ENCODE assay signal across 8 cellular contexts in genomic region chr2:55233658-55233940, GRCh38. TPM values are rescaled to one million over a fixed set of nuclear protein-coding genes. Genes with fewer than 3 reads are reported as not detected.
DNase-seq lines count a peak whose midpoint lies in the region; ATAC-seq and TF ChIP-seq lines count a peak whose summit lies in the region.

No MANE protein-coding gene starts in this region.

- H3K36me3 Mint-ChIP-seq in activated CD8-positive, alpha-beta T cell treated with anti-CD3 and anti-CD28 coated beads for 36 hours (ENCODE audit: low read depth), result peaks cover 56% of the 10 kb centered on the region

- POLR2A ChIA-PET in HEK293 (lab: Yijun Ruan, JAX), result no interaction called here
- POLR2A ChIA-PET in activated CD8-positive, alpha-beta T cell treated with anti-CD3 and anti-CD28 coated beads for 36 hours (lab: Charles Lee), result interaction anchor here (0.6 kb wide), 1 partner anchor 1368 kb away, joined by 3 read pairs; no protein-coding TSS in a partner anchor

- peaks cover 46% of the 10 kb centered on the region for H3K79me2 ChIP-seq in smooth muscle cell (ENCODE audit: low read depth)

- intact Hi-C loops in activated CD8-positive, alpha-beta T cell treated with anti-CD3 and anti-CD28 coated beads for 36 hours (cut with micrococcal nuclease), result no loop called here
- intact Hi-C loops in aorta (cut with DNase I), result no loop called here

- peaks cover 28% of the 10 kb centered on the region for H4K20me1 ChIP-seq in smooth muscle cell (ENCODE audit: low read depth)

- H3F3A ChIP-seq in smooth muscle cell (ENCODE audit: low read depth), result peaks cover 47% of the 10 kb centered on the region

- peak overlapping the region; percentile 50 for H3K4me3 ChIP-seq in HEK293 (ENCODE audit: low read depth, low read length)
- peak overlapping the region; percentile 98; the same call in 1 of the 2 replicates for H3K4me3 ChIP-seq in iPS DF 6.9 (ENCODE audit: low read length)
- H3K4me3 ChIP-seq in smooth muscle cell, result peak overlapping the region; percentile 79
- peak overlapping the region in 1 of 2 donors; percentile 98 for H3K4me3 ChIP-seq in aorta (ENCODE audit: low read length in 2 of 2)

- H3K9me3 ChIP-seq in HEK293 (ENCODE audit: control insufficient read depth, insufficient read depth, low read depth, low read length) (no peaks in the 10 kb centered on the region), iPS DF 6.9 (ENCODE audit: control insufficient read depth, insufficient read depth, low read length) (no peaks in the 10 kb centered on the region), smooth muscle cell (replicated peaks; ENCODE audit: low read depth) (no peaks in the 10 kb centered on the region), aorta (ENCODE audit: control insufficient read depth, low read length) (no peaks in the 10 kb centered on the region)

- no peaks in the 10 kb centered on the region for H3K27me3 ChIP-seq in iPS DF 6.9 (ENCODE audit: control insufficient read depth, insufficient read depth, low read length)
- H3K27me3 ChIP-seq in smooth muscle cell (ENCODE audit: low read depth), result no peaks in the 10 kb centered on the region
- no peaks in the 10 kb centered on the region for H3K27me3 ChIP-seq in aorta (ENCODE audit: control insufficient read depth in 1 of 2, insufficient read depth in 2 of 2, low read length in 1 of 2)

- H3K27me3 Mint-ChIP-seq in activated CD8-positive, alpha-beta T cell treated with anti-CD3 and anti-CD28 coated beads for 36 hours, result no peaks in the 10 kb centered on the region

- no peaks in the 10 kb centered on the region for H3K9me3 Mint-ChIP-seq in activated CD8-positive, alpha-beta T cell treated with anti-CD3 and anti-CD28 coated beads for 36 hours

- H3K4me1 ChIP-seq in HEK293 (ENCODE audit: control insufficient read depth, insufficient read depth, low read length), result 0 out of 2 replicates have a peak, but pooled peaks cover 6% of the 10 kb centered on the region
- H3K4me1 ChIP-seq in iPS DF 6.9 (ENCODE audit: control insufficient read depth, insufficient read depth, low read length), result no peaks in the 10 kb centered on the region; the same call in 1 of the 2 replicates
- peaks cover 19% of the 10 kb centered on the region for H3K4me1 ChIP-seq in smooth muscle cell (ENCODE audit: low read depth)
- peaks cover 1 to 6% of the 10 kb centered on the region in 2 donors for H3K4me1 ChIP-seq in aorta (ENCODE audit: control insufficient read depth in 1 of 2, insufficient read depth in 2 of 2, low read length in 2 of 2)

- CTCF ChIA-PET in HEK293 (lab: Yijun Ruan, JAX), result no interaction called here
- CTCF ChIA-PET in activated CD8-positive, alpha-beta T cell treated with anti-CD3 and anti-CD28 coated beads for 36 hours (lab: Charles Lee), result no interaction called here

- WGBS in iPS DF 6.9 (ENCODE audit: insufficient coverage, insufficient read length), result no CpG with 5 or more reads among the region's 7 CpGs
- WGBS in smooth muscle cell (ENCODE audit: low lambda C conversion rate), result 71% methylated on average over 7 of the region's 7 CpGs
- 82 to 85% methylated on average over 7 of the region's 7 CpGs for WGBS in aorta, 2 donors

- H3K27ac Mint-ChIP-seq in activated CD8-positive, alpha-beta T cell treated with anti-CD3 and anti-CD28 coated beads for 36 hours, result peak overlapping the region; percentile 96

- peak overlapping the region; percentile 94; the same call in 1 of the 2 replicates for H3K27ac ChIP-seq in HEK293 (ENCODE audit: extremely low read depth, low read depth, low read length)
- no peak overlapping the region for H3K27ac ChIP-seq in iPS DF 6.9 (ENCODE audit: low read length)
- peak overlapping the region; percentile 99 for H3K27ac ChIP-seq in smooth muscle cell (ENCODE audit: low read depth)
- peak overlapping the region in 1 of 2 donors; percentile 85 for H3K27ac ChIP-seq in aorta (ENCODE audit: low read depth in 1 of 2, low read length in 2 of 2)

- H3K36me3 ChIP-seq in HEK293 (ENCODE audit: control insufficient read depth in 2 of 2, insufficient read depth in 1 of 2, low read length in 2 of 2) (peaks cover 42 to 57% of the 10 kb centered on the region in 2 experiments), iPS DF 6.9 (ENCODE audit: control insufficient read depth, insufficient read depth, low read length) (peaks cover 23% of the 10 kb centered on the region), smooth muscle cell (ENCODE audit: low read depth) (peaks cover 19% of the 10 kb centered on the region), aorta (ENCODE audit: control insufficient read depth in 1 of 2, insufficient read depth in 2 of 2, low read length in 1 of 2) (peaks cover 6 to 7% of the 10 kb centered on the region in 2 donors)

- no peak for ATAC-seq in activated CD8-positive, alpha-beta T cell treated with anti-CD3 and anti-CD28 coated beads for 36 hours
- ATAC-seq in aorta (ENCODE audit: low FRiP score), result no peak

- TF ChIP-seq CTCF in HEK293 (tag by site-specific recombination; IDR thresholded peaks at IDR 0.05) (no peak), smooth muscle cell (IDR thresholded peaks at IDR 0.05; ENCODE audit: borderline replicate concordance, insufficient read depth, poor library complexity, severe bottlenecking) (no peak)
- TF ChIP-seq CTCF in activated CD8-positive, alpha-beta T cell treated with anti-CD3 and anti-CD28 coated beads for 36 hours (IDR thresholded peaks at IDR 0.05), result no peak

- no peak overlapping the region for H2AFZ ChIP-seq in smooth muscle cell (ENCODE audit: low read depth)

- H3K4me2 ChIP-seq in smooth muscle cell, result peak overlapping the region; percentile 98

- peaks cover 44% of the 10 kb centered on the region for H3K4me1 Mint-ChIP-seq in activated CD8-positive, alpha-beta T cell treated with anti-CD3 and anti-CD28 coated beads for 36 hours (ENCODE audit: low read depth)

- no peak for DNase-seq in activated CD8-positive, alpha-beta T cell treated with anti-CD3 and anti-CD28 coated beads for 36 hours
- DNase-seq in iPS DF 6.9 (ENCODE audit: low read depth, low spot score) (no peak), smooth muscle cell (lab: John Stamatoyannopoulos, UW; ENCODE audit: unreplicated experiment) (no peak), RPMI8226 (no peak), glomerular visceral epithelial cell (ENCODE audit: extremely low spot score) (no peak), SKM-1 (lab: John Stamatoyannopoulos, UW; ENCODE audit: unreplicated experiment) (no peak), aorta (no peak)

- H3K9ac ChIP-seq in smooth muscle cell (ENCODE audit: low read depth), result peak overlapping the region; percentile 99

- peak overlapping the region; percentile 90 for H3K4me3 Mint-ChIP-seq in activated CD8-positive, alpha-beta T cell treated with anti-CD3 and anti-CD28 coated beads for 36 hours

TF ChIP-seq in HEK293, 187 proteins besides CTCF, POLR2A, EP300 and RAD21 (continues in another document):
- TF ChIP-seq SP7 (tag by site-specific recombination; IDR thresholded peaks at IDR 0.05) (no peak), REST (tag by site-specific recombination; IDR thresholded peaks at IDR 0.05) (no peak), ZNF26 (tag by site-specific recombination; IDR thresholded peaks at IDR 0.05) (no peak), ZNF558 (tag by site-specific recombination; IDR thresholded peaks at IDR 0.05) (no peak)

RNA-seq across cellular contexts. Expression of gene RPS27A, which starts 1.1 kb away (rescaled TPM):
- total RNA-seq in activated CD8-positive, alpha-beta T cell treated with anti-CD3 and anti-CD28 coated beads for 36 hours, result 1,000 to 10,000 TPM; 1,457 to 1,492 TPM
- 2,119 and 2,208 TPM in 2 replicates for total RNA-seq in smooth muscle cell
- 733 and 774 TPM in 2 replicates for polyA plus RNA-seq in smooth muscle cell
- total RNA-seq in aorta, result 100 to 1,000 TPM; 752 to 754 TPM
- 1,000 to 10,000 TPM; 2,840 to 6,488 TPM for polyA plus RNA-seq in aorta

RNA-seq across cellular contexts. Expression of gene CLHC1, which starts 1.5 kb away (rescaled TPM):
- total RNA-seq in activated CD8-positive, alpha-beta T cell treated with anti-CD3 and anti-CD28 coated beads for 36 hours, result 1 to 10 TPM; 4.2 to 5.6 TPM
- total RNA-seq in smooth muscle cell, result 14.4 and 17.1 TPM in 2 replicates
- 10.0 and 11.2 TPM in 2 replicates for polyA plus RNA-seq in smooth muscle cell
- total RNA-seq in aorta, result 10 to 100 TPM in 1 of 2 donors, 1 to 10 TPM in 1; 9.3 to 13.9 TPM
- 10 to 100 TPM in 1 of 2 donors, 1 to 10 TPM in 1; 3.3 to 17.7 TPM for polyA plus RNA-seq in aorta

RNA-seq across cellular contexts. Expression of gene MTIF2, which starts 35.4 kb away (rescaled TPM):
- total RNA-seq in activated CD8-positive, alpha-beta T cell treated with anti-CD3 and anti-CD28 coated beads for 36 hours, result 10 to 100 TPM; 50.5 to 51.1 TPM
- total RNA-seq in smooth muscle cell (22.7 and 27.9 TPM in 2 replicates), aorta (10 to 100 TPM; 13.0 to 18.5 TPM)
- polyA plus RNA-seq in smooth muscle cell (11.6 and 16.5 TPM in 2 replicates), aorta (10 to 100 TPM; 16.9 to 27.8 TPM)
